In the genomic region with DNA sequence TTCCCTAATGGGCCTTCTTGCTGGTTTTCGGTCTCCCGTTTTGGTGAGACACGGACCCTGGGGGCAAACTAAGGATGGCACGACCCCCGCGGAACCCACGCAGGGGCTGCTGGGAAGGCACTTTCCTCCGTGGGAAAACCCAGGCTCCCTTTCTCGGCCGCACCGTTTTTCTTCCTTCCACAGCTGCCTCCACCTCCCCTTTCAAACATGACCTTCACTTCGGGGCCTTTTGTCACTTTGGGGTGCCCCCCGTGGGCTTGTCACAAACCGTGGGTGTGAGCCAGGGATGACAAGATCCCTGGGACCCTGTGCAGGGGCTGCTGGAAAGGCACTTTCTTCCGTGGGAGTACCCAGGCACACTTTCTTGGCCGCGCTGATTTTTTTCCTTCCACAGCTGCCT, we compare ENCODE assay signal across 17 cellular contexts.
A peak's percentile ranks its signal among the peaks of the same experiment; 100 is the strongest.
DNase-seq lines count a peak whose midpoint lies in the region; ATAC-seq and TF ChIP-seq lines count a peak whose summit lies in the region.
"Had no signal": no experiment of that assay in that cellular context is flagged by ENCODE, and none has a peak within 500 bp of the region (broad histone marks: within the 10 kb centered on the region; RNA-seq: fewer than 3 reads in every experiment).

No MANE protein-coding gene starts in this region.

- WGBS in endodermal cell (ENCODE audit: insufficient coverage in 1 of 2, insufficient read length in 1 of 2), 2 experiments: 81 to 86% methylated on average over 11 to 17 of the region's 17 CpGs

- H3K9me3 ChIP-seq in Caco-2 (peaks cover 37% of the 10 kb centered on the region), endodermal cell (ENCODE audit: control insufficient read depth, low read length) (peaks cover 46% of the 10 kb centered on the region)

- H4K20me1 ChIP-seq in KMS-11 (ENCODE audit: insufficient read depth): no peaks in the 10 kb centered on the region

- peak overlapping the region; percentile 69 for H3K4me3 Mint-ChIP-seq in Caco-2 (ENCODE audit: unreplicated experiment)
- H3K4me3 Mint-ChIP-seq in endodermal cell: no peak overlapping the region
- H3K4me3 Mint-ChIP-seq: B cell; CD4-positive, CD25-positive, alpha-beta regulatory T cell; IgD-negative memory B cell had no signal

- no peak overlapping the region for H3K4me3 ChIP-seq in Caco-2 (ENCODE audit: low read depth, low read length)
- H3K4me3 ChIP-seq in KMS-11 (IDR thresholded peaks at IDR 0.05; ENCODE audit: insufficient read depth, low read depth, low read length): no peak overlapping the region
- no peak overlapping the region for H3K4me3 ChIP-seq in endodermal cell (ENCODE audit: low read length)

- CTCF ChIA-PET in Caco-2 (lab: Charles Lee): interaction anchor here (0.6 kb wide), 1 partner anchor 43 kb away, joined by 3 read pairs; no protein-coding TSS in a partner anchor

- H3K27me3 ChIP-seq in Caco-2 (replicated peaks; ENCODE audit: control insufficient read depth, insufficient read depth, low read length) (no peaks in the 10 kb centered on the region), KMS-11 (ENCODE audit: insufficient read depth, low read depth) (peaks cover 4% of the 10 kb centered on the region; the same call in 1 of the 2 replicates), endodermal cell (ENCODE audit: control insufficient read depth, insufficient read depth, low read length, poor library complexity, severe bottlenecking) (no peaks in the 10 kb centered on the region)

- H3K27me3 Mint-ChIP-seq in Caco-2 (ENCODE audit: insufficient read depth, unreplicated experiment): peaks cover 7% of the 10 kb centered on the region
- no peaks in the 10 kb centered on the region for H3K27me3 Mint-ChIP-seq in endodermal cell (ENCODE audit: insufficient read depth)
- H3K27me3 Mint-ChIP-seq: B cell; CD4-positive, CD25-positive, alpha-beta regulatory T cell had no signal

- no peaks in the 10 kb centered on the region for H3K4me1 ChIP-seq in Caco-2
- H3K4me1 ChIP-seq in KMS-11 (ENCODE audit: low read depth, poor library complexity, severe bottlenecking): no peaks in the 10 kb centered on the region
- no peaks in the 10 kb centered on the region for H3K4me1 ChIP-seq in endodermal cell (ENCODE audit: control insufficient read depth, insufficient read depth, low read length)

- POLR2A ChIA-PET in Caco-2 (lab: Charles Lee): no interaction called here

- intact Hi-C loops in Caco-2 (cut with micrococcal nuclease; ENCODE audit: unreplicated experiment) (no loop called here), sciatic nerve (cut with DNase I) (no loop called here)

- H3K27ac Mint-ChIP-seq in Caco-2 (ENCODE audit: unreplicated experiment) (no peak overlapping the region), endodermal cell (no peak overlapping the region)
- H3K27ac Mint-ChIP-seq: B cell; CD4-positive, CD25-positive, alpha-beta regulatory T cell; IgD-negative memory B cell had no signal

- H2AFZ ChIP-seq in KMS-11 (ENCODE audit: low read depth): peak overlapping the region; percentile 68

- H3K4me1 Mint-ChIP-seq in Caco-2 (ENCODE audit: low read depth, unreplicated experiment): peaks cover 8% of the 10 kb centered on the region
- H3K4me1 Mint-ChIP-seq in endodermal cell: no peaks in the 10 kb centered on the region
- H3K4me1 Mint-ChIP-seq: B cell, IgD-negative memory B cell had no signal

- H3K9ac ChIP-seq in KMS-11 (no peak overlapping the region), endodermal cell (ENCODE audit: extremely low read depth, low read length, poor library complexity, severe bottlenecking) (no peak overlapping the region)

- H3K36me3 ChIP-seq in Caco-2 (ENCODE audit: control insufficient read depth, insufficient read depth, low read length) (no peaks in the 10 kb centered on the region), KMS-11 (ENCODE audit: insufficient read depth) (no peaks in the 10 kb centered on the region), endodermal cell (ENCODE audit: control insufficient read depth, insufficient read depth, low read length) (no peaks in the 10 kb centered on the region)

- H3K27ac ChIP-seq in KMS-11 (no peak overlapping the region), endodermal cell (ENCODE audit: low read depth, low read length) (no peak overlapping the region)

- H3K9me3 Mint-ChIP-seq in Caco-2 (ENCODE audit: unreplicated experiment) (peaks cover 52% of the 10 kb centered on the region), endodermal cell (no peaks in the 10 kb centered on the region)

- BruUV-seq in Caco-2 (replicated peaks; lab: Mats Ljungman, UMichigan): no TSS peak

- H3K4me2 ChIP-seq in KMS-11: peak overlapping the region; percentile 39; the same call in 1 of the 2 replicates

- TF ChIP-seq CTCF in Caco-2 (IDR thresholded peaks at IDR 0.05; ENCODE audit: insufficient read depth in 1 of 2, low read depth in 1 of 2, low read length in 1 of 2, severe bottlenecking in 1 of 2, unreplicated experiment in 1 of 2) (no peak), KMS-11 (conservative IDR thresholded peaks at IDR 0.05; ENCODE audit: low read depth, low read length) (no peak), endodermal cell (conservative IDR thresholded peaks at IDR 0.05) (no peak)

- no peaks in the 10 kb centered on the region for H3K36me3 Mint-ChIP-seq in Caco-2 (ENCODE audit: insufficient read depth, unreplicated experiment)
- peaks cover 18% of the 10 kb centered on the region for H3K36me3 Mint-ChIP-seq in endodermal cell (ENCODE audit: low read depth)
- H3K36me3 Mint-ChIP-seq: CD4-positive, CD25-positive, alpha-beta regulatory T cell; IgD-negative memory B cell had no signal

- H3K79me2 ChIP-seq in KMS-11 (ENCODE audit: insufficient read depth, low read depth): no peaks in the 10 kb centered on the region

- ATAC-seq in sciatic nerve: no peak
- no peak for ATAC-seq in HG03280 (IDR thresholded peaks at IDR 0.05; ENCODE audit: unreplicated experiment)

- DNase-seq in Caco-2 (peak in 1 of 2 experiments; percentile 17), endodermal cell (peak; percentile 23), sciatic nerve (ENCODE audit: low spot score) (peak; percentile 32), SIG-M5 treated with dmso at 0.1 percent for 504 hours (lab: John Stamatoyannopoulos, UW; ENCODE audit: unreplicated experiment) (no peak), SKM-1 (lab: John Stamatoyannopoulos, UW; ENCODE audit: unreplicated experiment) (no peak)
- DNase-seq: Calu3; CD4-positive, CD25-positive, alpha-beta regulatory T cell; H7; MV-4-11; NCI-H1417; NCI-H187 treated with DMSO at 0.1 percent for 48 hours; NCI-H748 treated with DMSO at 0.1 percent for 48 hours; OCI-M1 had no signal

Comparison
In these comparisons a context has a peak if more than half of its experiments do, and no peak if none do; other contexts are left out.
1. DNase-seq: peak in endodermal cell (single experiment) and sciatic nerve (single experiment); none in SIG-M5 treated with dmso at 0.1 percent for 504 hours (single experiment) and SKM-1 (single experiment).